In genomic region chr14:37416264-37416663, GRCh38 we compare ENCODE assay signal across 21 cellular contexts.
DNase-seq lines count a peak whose midpoint lies in the region; ATAC-seq, FAIRE-seq and TF ChIP-seq lines count a peak whose summit lies in the region.
"Had no signal": no experiment of that assay in that cellular context is flagged by ENCODE, and none has a peak within 500 bp of the region (broad histone marks: within the 10 kb centered on the region; RNA-seq: fewer than 3 reads in every experiment).

No MANE protein-coding gene starts in this region.

- H3K9me3 ChIP-seq in mucosa of descending colon, result no peaks in the 10 kb centered on the region
- H3K9me3 ChIP-seq in Caco-2, result peaks cover 12% of the 10 kb centered on the region; the same call in 1 of the 2 replicates
- H3K9me3 ChIP-seq: A549, BE2C, BLaER1 had no signal

- POLR2A ChIA-PET in Caco-2 (lab: Charles Lee), result no interaction called here

- H3K27me3 Mint-ChIP-seq in Caco-2 (ENCODE audit: insufficient read depth, unreplicated experiment), result no peaks in the 10 kb centered on the region
- H3K27me3 Mint-ChIP-seq: CD4-positive, alpha-beta memory T cell; CD4-positive, CD25-positive, alpha-beta regulatory T cell; CD8-positive, alpha-beta memory T cell had no signal

- H3K4me1 ChIP-seq in mucosa of descending colon (ENCODE audit: low read depth), result peaks cover 11% of the 10 kb centered on the region
- H3K4me1 ChIP-seq in Caco-2, result peaks cover 44% of the 10 kb centered on the region
- H3K4me1 ChIP-seq: A549, BE2C, BLaER1 had no signal

- BruUV-seq in Caco-2 (replicated peaks; lab: Mats Ljungman, UMichigan), result no TSS peak

- H3K4me3 ChIP-seq in mucosa of descending colon, result no peak overlapping the region
- no peak overlapping the region for H3K4me3 ChIP-seq in Caco-2 (ENCODE audit: low read depth, low read length)
- H3K4me3 ChIP-seq: A549, BLaER1 had no signal

- intact Hi-C loops in mucosa of descending colon (cut with DNase I, micrococcal nuclease) (no loop called here), Caco-2 (cut with micrococcal nuclease; ENCODE audit: unreplicated experiment) (no loop called here)

- FAIRE-seq in HTR-8/SVneo (lab: Jason Lieb, UNC), result peak; percentile 40
- FAIRE-seq: D721Med, GM12891, GM19239 had no signal

- peaks cover 21% of the 10 kb centered on the region for H3K4me1 Mint-ChIP-seq in Caco-2 (ENCODE audit: low read depth, unreplicated experiment)
- H3K4me1 Mint-ChIP-seq: CD14-positive monocyte; CD4-positive, alpha-beta memory T cell; CD4-positive, CD25-positive, alpha-beta regulatory T cell; CD8-positive, alpha-beta memory T cell had no signal

- peaks cover 6% of the 10 kb centered on the region for H3K36me3 Mint-ChIP-seq in Caco-2 (ENCODE audit: insufficient read depth, unreplicated experiment)
- H3K36me3 Mint-ChIP-seq: CD14-positive monocyte; CD4-positive, alpha-beta memory T cell; CD4-positive, CD25-positive, alpha-beta regulatory T cell; CD8-positive, alpha-beta memory T cell had no signal

- no peak for TF ChIP-seq CTCF in mucosa of descending colon (IDR thresholded peaks at IDR 0.05)
- TF ChIP-seq CTCF in Caco-2 (IDR thresholded peaks at IDR 0.05; ENCODE audit: insufficient read depth in 1 of 2, low read depth in 1 of 2, low read length in 1 of 2, severe bottlenecking in 1 of 2, unreplicated experiment in 1 of 2), result no peak

- no peaks in the 10 kb centered on the region for H3K36me3 ChIP-seq in mucosa of descending colon (ENCODE audit: low read depth)
- peaks cover 1% of the 10 kb centered on the region for H3K36me3 ChIP-seq in Caco-2 (ENCODE audit: control insufficient read depth, insufficient read depth, low read length)
- H3K36me3 ChIP-seq: BE2C, BLaER1 had no signal

- H3K9me3 Mint-ChIP-seq in Caco-2 (ENCODE audit: unreplicated experiment), result no peaks in the 10 kb centered on the region

- H3K27ac Mint-ChIP-seq in Caco-2 (ENCODE audit: unreplicated experiment), result no peak overlapping the region
- H3K27ac Mint-ChIP-seq: CD14-positive monocyte; CD4-positive, alpha-beta memory T cell; CD4-positive, CD25-positive, alpha-beta regulatory T cell; CD8-positive, alpha-beta memory T cell had no signal

- ATAC-seq in esophagus mucosa (peak; percentile 29), mucosa of descending colon (peak; percentile 68)
- ATAC-seq: A549 had no signal

- CTCF ChIA-PET in Caco-2 (lab: Charles Lee), result no interaction called here

- H3K27me3 ChIP-seq in Caco-2 (replicated peaks; ENCODE audit: control insufficient read depth, insufficient read depth, low read length), result no peaks in the 10 kb centered on the region
- H3K27me3 ChIP-seq: BE2C, BLaER1 had no signal

- DNase-seq in HTR-8/SVneo (ENCODE audit: insufficient read length, low spot score), result no peak
- DNase-seq in mucosa of descending colon, result no peak
- DNase-seq in Caco-2, result no peak
- no peak for DNase-seq in AG20443 (ENCODE audit: low spot score)
- DNase-seq in activated gamma-delta T cell treated with Interleukin-2 at 50 U/mL for 16 hours, result no peak
- DNase-seq: BE2C; C1 segment of cervical spinal cord; Calu3; CD4-positive, alpha-beta memory T cell; CD4-positive, CD25-positive, alpha-beta regulatory T cell; CD8-positive, alpha-beta memory T cell; COR-L47; DMS79 treated with DMSO at 0.1 percent for 48 hours; GF-D8 had no signal

- no peak overlapping the region for H3K4me3 Mint-ChIP-seq in Caco-2 (ENCODE audit: unreplicated experiment)
- H3K4me3 Mint-ChIP-seq: CD14-positive monocyte; CD4-positive, alpha-beta memory T cell; CD4-positive, CD25-positive, alpha-beta regulatory T cell; CD8-positive, alpha-beta memory T cell had no signal
